18 cellular contexts compared by ENCODE assay signal in genomic region chr18:69674292-69674877, GRCh38.
"Had no signal": no experiment of that assay in that cellular context is flagged by ENCODE, and none has a peak within 500 bp of the region (broad histone marks: within the 10 kb centered on the region; RNA-seq: fewer than 3 reads in every experiment).

No MANE protein-coding gene starts in this region.

- H3K27ac Mint-ChIP-seq: activated CD4-positive, alpha-beta T cell treated with anti-CD3 and anti-CD28 coated beads for 36 hours; activated naive CD4-positive, alpha-beta T cell treated with anti-CD3 and anti-CD28 coated beads, Interleukin-2, amount 10 ng/mL, durations not matched to agents 7 days and 5 days; memory B cell; stimulated activated naive B cell treated with anti-CD40 and anti-IgM and Interleukin-4, amounts not matched to agents 10 μg/mL and 1 μg/mL and 100 μg/mL, for 72 hours had no signal

- H3K36me3 ChIP-seq: brain microvascular endothelial cell, esophagus squamous epithelium, heart left ventricle, pancreas had no signal

- H3K9me3 Mint-ChIP-seq: activated naive CD4-positive, alpha-beta T cell treated with anti-CD3 and anti-CD28 coated beads, Interleukin-2, amount 10 ng/mL, durations not matched to agents 7 days and 5 days; memory B cell; stimulated activated naive B cell treated with anti-CD40 and anti-IgM and Interleukin-4, amounts not matched to agents 10 μg/mL and 1 μg/mL and 100 μg/mL, for 72 hours had no signal

- H3K4me3 Mint-ChIP-seq: activated CD4-positive, alpha-beta T cell treated with anti-CD3 and anti-CD28 coated beads for 36 hours; activated naive CD4-positive, alpha-beta T cell treated with anti-CD3 and anti-CD28 coated beads, Interleukin-2, amount 10 ng/mL, durations not matched to agents 7 days and 5 days; memory B cell; neural crest cell; stimulated activated naive B cell treated with anti-CD40 and anti-IgM and Interleukin-4, amounts not matched to agents 10 μg/mL and 1 μg/mL and 100 μg/mL, for 72 hours had no signal

- DNase-seq: activated CD4-positive, alpha-beta T cell treated with anti-CD3 and anti-CD28 coated beads for 36 hours; activated naive CD4-positive, alpha-beta T cell treated with anti-CD3 and anti-CD28 coated beads, Interleukin-2, amount 10 ng/mL, durations not matched to agents 7 days and 5 days; amniotic stem cell; brain microvascular endothelial cell; cerebellar nuclear complex; dorsolateral prefrontal cortex; esophagus squamous epithelium; foreskin melanocyte; heart left ventricle; pancreas; small intestine; stimulated activated naive B cell treated with anti-CD40 and anti-IgM and Interleukin-4, amounts not matched to agents 10 μg/mL and 1 μg/mL and 100 μg/mL, for 72 hours; T-helper 1 cell; trophoblast cell had no signal

- H3K9me3 ChIP-seq: heart left ventricle, pancreas had no signal

- H3K36me3 Mint-ChIP-seq: activated naive CD4-positive, alpha-beta T cell treated with anti-CD3 and anti-CD28 coated beads, Interleukin-2, amount 10 ng/mL, durations not matched to agents 7 days and 5 days; memory B cell; stimulated activated naive B cell treated with anti-CD40 and anti-IgM and Interleukin-4, amounts not matched to agents 10 μg/mL and 1 μg/mL and 100 μg/mL, for 72 hours had no signal

- H3K4me3 ChIP-seq: dorsolateral prefrontal cortex, esophagus squamous epithelium, heart left ventricle, pancreas had no signal

- H3K27me3 Mint-ChIP-seq: activated naive CD4-positive, alpha-beta T cell treated with anti-CD3 and anti-CD28 coated beads, Interleukin-2, amount 10 ng/mL, durations not matched to agents 7 days and 5 days; stimulated activated naive B cell treated with anti-CD40 and anti-IgM and Interleukin-4, amounts not matched to agents 10 μg/mL and 1 μg/mL and 100 μg/mL, for 72 hours had no signal

- H3K27me3 ChIP-seq: brain microvascular endothelial cell, dorsolateral prefrontal cortex, esophagus squamous epithelium, heart left ventricle, pancreas had no signal

- H3K4me1 Mint-ChIP-seq: activated CD4-positive, alpha-beta T cell treated with anti-CD3 and anti-CD28 coated beads for 36 hours; activated naive CD4-positive, alpha-beta T cell treated with anti-CD3 and anti-CD28 coated beads, Interleukin-2, amount 10 ng/mL, durations not matched to agents 7 days and 5 days; memory B cell; stimulated activated naive B cell treated with anti-CD40 and anti-IgM and Interleukin-4, amounts not matched to agents 10 μg/mL and 1 μg/mL and 100 μg/mL, for 72 hours had no signal

- H3K4me1 ChIP-seq: esophagus squamous epithelium, heart left ventricle, pancreas had no signal

- ATAC-seq: activated CD4-positive, alpha-beta T cell treated with anti-CD3 and anti-CD28 coated beads for 36 hours; left lobe of liver; pancreas had no signal

- H3K27ac ChIP-seq: brain microvascular endothelial cell, dorsolateral prefrontal cortex, esophagus squamous epithelium, heart left ventricle, pancreas, VCaP had no signal
